25 cellular contexts compared by ENCODE assay signal in the genomic region with DNA sequence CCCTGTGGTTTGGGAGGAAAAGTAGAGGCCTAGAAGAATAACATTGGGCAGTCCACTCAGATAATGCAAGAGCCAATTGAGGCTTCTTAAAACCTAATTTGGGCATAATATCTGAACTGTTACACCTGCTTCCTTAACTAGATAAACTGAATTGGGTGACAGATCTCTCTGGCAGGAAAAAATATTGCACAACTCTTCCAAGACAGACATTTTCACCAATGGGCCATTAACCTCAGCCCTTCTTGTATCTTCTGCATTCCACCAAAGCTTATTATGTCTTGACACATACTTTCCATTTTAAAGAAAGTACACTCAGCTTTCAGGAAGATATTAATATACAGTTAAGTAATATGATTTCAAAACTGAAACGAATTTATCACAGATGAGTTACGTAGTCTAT.
"Had no signal": no experiment of that assay in that cellular context is flagged by ENCODE, and none has a peak within 500 bp of the region (broad histone marks: within the 10 kb centered on the region; RNA-seq: fewer than 3 reads in every experiment).

No MANE protein-coding gene starts in this region.

- H3K9me3 ChIP-seq: esophagus squamous epithelium, gastroesophageal sphincter, pancreas, suprapubic skin, thyroid gland had no signal

- ATAC-seq: effector memory CD8-positive, alpha-beta T cell; gastroesophageal sphincter; left cardiac atrium; left ventricle myocardium superior; natural killer cell treated with Interleukin-12 subunit alpha and Interleukin-12 subunit beta and Interleukin-15 and Interleukin-18, amount 100 ng/mL, for 72 hours; pancreas; right cardiac atrium; stimulated activated effector memory CD8-positive, alpha-beta T cell treated with anti-CD3 and anti-CD28 coated beads, Interleukin-12 subunit alpha, Interleukin-12 subunit beta, amount 100 ng/mL, for 72 hours; stimulated activated naive CD8-positive, alpha-beta T cell treated with anti-CD3 and anti-CD28 coated beads, Interleukin-15, Interleukin-2, amounts not matched to agents 100 U/mL and 50 U/mL, for 24 hours had no signal

- H3K27ac ChIP-seq: epithelial cell of prostate, esophagus squamous epithelium, gastroesophageal sphincter, neural progenitor cell, pancreas, suprapubic skin, thyroid gland had no signal

- FAIRE-seq: kidney, pancreas, urothelium cell line had no signal

- H3K9ac ChIP-seq: neural progenitor cell had no signal

- H3K4me1 ChIP-seq: esophagus squamous epithelium, gastroesophageal sphincter, neural progenitor cell, pancreas, suprapubic skin, thyroid gland had no signal

- H3K4me2 ChIP-seq: neural progenitor cell, smooth muscle cell had no signal

- H3K4me3 ChIP-seq: esophagus squamous epithelium, gastroesophageal sphincter, lung, neural progenitor cell, pancreas, smooth muscle cell, suprapubic skin, thyroid gland had no signal

- H3K36me3 ChIP-seq: esophagus squamous epithelium, gastroesophageal sphincter, neural progenitor cell, pancreas, suprapubic skin, thyroid gland had no signal

- H2AFZ ChIP-seq: neural progenitor cell had no signal

- H3K27me3 ChIP-seq: esophagus squamous epithelium, neural progenitor cell, pancreas, suprapubic skin, thyroid gland had no signal

- DNase-seq: effector memory CD8-positive, alpha-beta T cell; esophagus squamous epithelium; foreskin fibroblast; immature natural killer cell; kidney; left cardiac atrium; left ventricle myocardium superior; mesenchymal stem cell; midbrain; nucleus accumbens; pancreas; right cardiac atrium; stimulated activated CD4-positive, alpha-beta T cell treated with anti-CD3 and anti-CD28 coated beads, Interleukin-2, amount 100 ng/mL, for 48 hours; stimulated activated CD8-positive, alpha-beta memory T cell treated with anti-CD3 and anti-CD28 coated beads, Interleukin-4, amount 100 ng/mL, for 48 hours; stimulated activated naive CD8-positive, alpha-beta T cell treated with anti-CD3 and anti-CD28 coated beads, Interleukin-15, Interleukin-2, amounts not matched to agents 100 U/mL and 50 U/mL, for 24 hours; thyroid gland had no signal
